11 cellular contexts compared by ENCODE assay signal in genomic region chr15:61624950-61625349, GRCh38.
"Had no signal": no experiment of that assay in that cellular context is flagged by ENCODE, and none has a peak within 500 bp of the region (broad histone marks: within the 10 kb centered on the region; RNA-seq: fewer than 3 reads in every experiment).

No MANE protein-coding gene starts in this region.

- ATAC-seq: GM23338, HCT116 had no signal

- H3K4me3 ChIP-seq: GM23248, GM23338, HAP-1 had no signal

- H3K36me3 ChIP-seq: HAP-1 had no signal

- H3K27ac ChIP-seq: GM23248 had no signal

- H2AFZ ChIP-seq: GM23248 had no signal

- FAIRE-seq: H1, H54 had no signal

- H3K4me1 ChIP-seq: HAP-1 had no signal

- H3K9ac ChIP-seq: GM23248 had no signal

- DNase-seq: GM23248, GOT3, H7, H9, HCEC 1CT, HFFc6 had no signal

- H3K9me3 ChIP-seq: HAP-1 had no signal

- H3K4me2 ChIP-seq: GM23338 had no signal
